ENCODE assay signal across 10 cellular contexts in genomic region chr13:34162545-34162936, GRCh38.
DNase-seq lines count a peak whose midpoint lies in the region; ATAC-seq and TF ChIP-seq lines count a peak whose summit lies in the region.
"Had no signal": no experiment of that assay in that cellular context is flagged by ENCODE, and none has a peak within 500 bp of the region (broad histone marks: within the 10 kb centered on the region; RNA-seq: fewer than 3 reads in every experiment).

No MANE protein-coding gene starts in this region.

- H3K36me3 ChIP-seq in Caco-2 (ENCODE audit: control insufficient read depth, insufficient read depth, low read length) (no peaks in the 10 kb centered on the region), SJSA1 (no peaks in the 10 kb centered on the region), heart left ventricle (no peaks in the 10 kb centered on the region), rectal smooth muscle tissue (ENCODE audit: control insufficient read depth, insufficient read depth, low read length) (no peaks in the 10 kb centered on the region)
- H3K36me3 ChIP-seq: neutrophil had no signal

- H3K4me3 ChIP-seq in Caco-2 (ENCODE audit: low read depth, low read length) (no peak overlapping the region), SJSA1 (peak overlapping the region; percentile 11), heart left ventricle (peak overlapping the region in 6 of 12 donors; percentile 2 to 40 (median 20)), rectal smooth muscle tissue (ENCODE audit: low read length) (peak overlapping the region; percentile 20)

- no peak for TF ChIP-seq CTCF in Caco-2 (IDR thresholded peaks at IDR 0.05; ENCODE audit: insufficient read depth in 1 of 2, low read depth in 1 of 2, low read length in 1 of 2, severe bottlenecking in 1 of 2, unreplicated experiment in 1 of 2)
- TF ChIP-seq CTCF in heart left ventricle (IDR thresholded peaks at IDR 0.05), result no peak

- BruUV-seq in Caco-2 (replicated peaks; lab: Mats Ljungman, UMichigan), result no TSS peak

- POLR2A ChIA-PET in Caco-2 (lab: Charles Lee), result no interaction called here

- no peaks in the 10 kb centered on the region for H3K9me3 Mint-ChIP-seq in Caco-2 (ENCODE audit: unreplicated experiment)

- H3K27me3 Mint-ChIP-seq in Caco-2 (ENCODE audit: insufficient read depth, unreplicated experiment), result peaks cover 2% of the 10 kb centered on the region

- TF ChIP-seq POLR2A in heart left ventricle (IDR thresholded peaks at IDR 0.05), result no peak

- CTCF ChIA-PET in Caco-2 (lab: Charles Lee), result no interaction called here

- DNase-seq in Caco-2, result no peak
- DNase-seq in SJSA1 (ENCODE audit: low read depth in 1 of 2, low spot score in 2 of 2), result peak in 1 of 2 experiments; percentile 79
- peak in 1 of 5 donors; percentile 12 for DNase-seq in heart left ventricle
- no peak for DNase-seq in KBM-7
- DNase-seq in head of caudate nucleus, result no peak
- DNase-seq: DMS 273 treated with DMSO at 0.1 percent for 48 hours had no signal

- H3K27me3 ChIP-seq in Caco-2 (replicated peaks; ENCODE audit: control insufficient read depth, insufficient read depth, low read length), result no peaks in the 10 kb centered on the region
- no peaks in the 10 kb centered on the region for H3K27me3 ChIP-seq in SJSA1 (replicated peaks)
- no peaks in the 10 kb centered on the region for H3K27me3 ChIP-seq in heart left ventricle
- H3K27me3 ChIP-seq in rectal smooth muscle tissue (ENCODE audit: control insufficient read depth, insufficient read depth, low read length), result no peaks in the 10 kb centered on the region
- H3K27me3 ChIP-seq: neutrophil had no signal

- WGBS in heart left ventricle, 4 donors, result 18 to 52% (median 37%) methylated on average over 3 of the region's 3 CpGs

- no peak overlapping the region for H3K9ac ChIP-seq in rectal smooth muscle tissue (ENCODE audit: low read length)

- H3K36me3 Mint-ChIP-seq in Caco-2 (ENCODE audit: insufficient read depth, unreplicated experiment), result no peaks in the 10 kb centered on the region

- H3K4me3 Mint-ChIP-seq in Caco-2 (ENCODE audit: unreplicated experiment), result peak overlapping the region; percentile 36

- H3K27ac ChIP-seq in SJSA1, result peak overlapping the region; percentile 85
- peak overlapping the region; percentile 34 to 82 (median 63) for H3K27ac ChIP-seq in heart left ventricle
- peak overlapping the region; percentile 85 for H3K27ac ChIP-seq in rectal smooth muscle tissue (ENCODE audit: low read depth, low read length)
- H3K27ac ChIP-seq: neutrophil had no signal

- no peak overlapping the region for H3K27ac Mint-ChIP-seq in Caco-2 (ENCODE audit: unreplicated experiment)

- in situ Hi-C loops in KBM-7 (cut with MboI; ENCODE audit: low pct_unique_long_range_greater_than_20kb, low sequenced_read_pairs), result no loop called here

- H3K4me1 ChIP-seq in Caco-2 (peaks cover 10% of the 10 kb centered on the region; the same call in 1 of the 2 replicates), SJSA1 (replicated peaks) (peaks cover 34% of the 10 kb centered on the region), heart left ventricle (peaks cover 0 to 23% (median 19%) of the 10 kb centered on the region in 12 donors), rectal smooth muscle tissue (ENCODE audit: control insufficient read depth, insufficient read depth, low read length) (peaks cover 18% of the 10 kb centered on the region)

- H3K9me3 ChIP-seq in Caco-2 (no peaks in the 10 kb centered on the region), SJSA1 (replicated peaks) (no peaks in the 10 kb centered on the region), heart left ventricle (no peaks in the 10 kb centered on the region)
- H3K9me3 ChIP-seq: neutrophil had no signal

- H3K4me1 Mint-ChIP-seq in Caco-2 (ENCODE audit: low read depth, unreplicated experiment), result peaks cover 8% of the 10 kb centered on the region

- ATAC-seq in heart left ventricle (peak; percentile 27 to 65 (median 64)), HG03469 (IDR thresholded peaks at IDR 0.05; ENCODE audit: unreplicated experiment) (no peak), esophagus mucosa (no peak)

- intact Hi-C loops in Caco-2 (cut with micrococcal nuclease; ENCODE audit: unreplicated experiment), result loop anchor here (1.0 kb wide), 1 partner anchor 39 kb away; no protein-coding TSS in a partner anchor
- intact Hi-C loops in heart left ventricle (cut with DNase I), result loop anchor here in 1 of 10 donors (10.0 kb wide), 1 partner anchor 348 kb away; the partner anchor contains the start of gene RFC3
- intact Hi-C loops in head of caudate nucleus (cut with DNase I), result no loop called here

Comparison
In these comparisons a context has a peak if more than half of its experiments do, and no peak if none do; other contexts are left out.
1. ATAC-seq: peak in heart left ventricle (4 of 4); none in HG03469 (single experiment) and esophagus mucosa (single experiment).
2. Peak in every context shown above with its lines, with median percentiles within 50 percentile points of each other: H3K27ac ChIP-seq.